ENCODE assay signal across 3 cellular contexts in genomic region chr1:240589585-240590110, GRCh38.
TF ChIP-seq lines count a peak whose summit lies in the region.

No MANE protein-coding gene starts in this region.

TF ChIP-seq in liver, 16 proteins besides CTCF, POLR2A, EP300 and RAD21:
- TF ChIP-seq GABPA (IDR thresholded peaks at IDR 0.05 in 1 of 2, conservative IDR thresholded peaks at IDR 0.05 in 1 of 2) (no peak), FOXA2 (IDR thresholded peaks at IDR 0.05) (no peak), RXRA (IDR thresholded peaks at IDR 0.05) (no peak), MAX (IDR thresholded peaks at IDR 0.05) (no peak), HNF4A (conservative IDR thresholded peaks at IDR 0.05) (peak; percentile 27 to 53), HNF4G (IDR thresholded peaks at IDR 0.05) (peak; percentile 16), JUND (IDR thresholded peaks at IDR 0.05) (no peak), ZBTB33 (IDR thresholded peaks at IDR 0.05) (no peak)

TF ChIP-seq in HepG2, 621 proteins besides CTCF, POLR2A, EP300 and RAD21:
- no peak for TF ChIP-seq ZNF883 (CRISPR knock-in tag; IDR thresholded peaks at IDR 0.05; ENCODE audit: not compliant biosample characterization)
- TF ChIP-seq FOXO1 (CRISPR knock-in tag; IDR thresholded peaks at IDR 0.05), result no peak
- no peak for TF ChIP-seq PPARG (CRISPR knock-in tag; conservative IDR thresholded peaks at IDR 0.05)
- TF ChIP-seq SKI (IDR thresholded peaks at IDR 0.05; ENCODE audit: partially characterized antibody), result no peak
- TF ChIP-seq RBFOX2 (IDR thresholded peaks at IDR 0.05; ENCODE audit: low read depth, low read length), result no peak
- no peak for TF ChIP-seq TSC22D2 (CRISPR knock-in tag; IDR thresholded peaks at IDR 0.05; ENCODE audit: borderline replicate concordance)
- no peak for TF ChIP-seq MBNL3 (CRISPR knock-in tag; conservative IDR thresholded peaks at IDR 0.05)
- no peak for TF ChIP-seq ZNF432 (CRISPR knock-in tag; IDR thresholded peaks at IDR 0.05; ENCODE audit: borderline replicate concordance)
- no peak for TF ChIP-seq ZBTB40 (IDR thresholded peaks at IDR 0.05)
- no peak for TF ChIP-seq ZBTB40 (CRISPR knock-in tag; IDR thresholded peaks at IDR 0.05)
- no peak for TF ChIP-seq ZNF263 (CRISPR knock-in tag; IDR thresholded peaks at IDR 0.05)
- TF ChIP-seq ZNF207 (IDR thresholded peaks at IDR 0.05; ENCODE audit: borderline replicate concordance), result no peak

TF ChIP-seq in IMR-90, 13 proteins besides CTCF, POLR2A, EP300 and RAD21:
- TF ChIP-seq MAFK (IDR thresholded peaks at IDR 0.05; ENCODE audit: low read depth, low read length) (no peak), SMC3 (IDR thresholded peaks at IDR 0.05; ENCODE audit: low read depth, low read length) (no peak), MAZ (IDR thresholded peaks at IDR 0.05; ENCODE audit: borderline replicate concordance, low read depth, low read length) (no peak), CEBPB (IDR thresholded peaks at IDR 0.05; ENCODE audit: low read depth, low read length) (no peak), FOS (IDR thresholded peaks at IDR 0.05; ENCODE audit: low read depth, low read length) (no peak), ELK1 (IDR thresholded peaks at IDR 0.05; ENCODE audit: borderline replicate concordance, low read depth, low read length) (no peak), MXI1 (IDR thresholded peaks at IDR 0.05; ENCODE audit: borderline replicate concordance, low read depth, low read length) (no peak), USF2 (IDR thresholded peaks at IDR 0.05; ENCODE audit: low read depth, low read length) (no peak), NFE2L2 (IDR thresholded peaks at IDR 0.05; ENCODE audit: low read depth, low read length) (no peak), CHD1 (IDR thresholded peaks at IDR 0.05; ENCODE audit: low read depth, low read length) (no peak), RCOR1 (IDR thresholded peaks at IDR 0.05; ENCODE audit: insufficient replicate concordance, low read length) (no peak), RFX5 (IDR thresholded peaks at IDR 0.05; ENCODE audit: low read depth, low read length) (no peak), BHLHE40 (IDR thresholded peaks at IDR 0.05; ENCODE audit: low read depth, low read length) (no peak)
TF ChIP-seq in IMR-90: peak in this region for 0.
